ENCODE assay signal across 21 cellular contexts in genomic region chr3:46660003-46660402, GRCh38. TPM values are rescaled to one million over a fixed set of nuclear protein-coding genes. Genes with fewer than 3 reads are reported as not detected.
DNase-seq lines count a peak whose midpoint lies in the region; ATAC-seq lines count a peak whose summit lies in the region.
"Had no signal": no experiment of that assay in that cellular context is flagged by ENCODE, and none has a peak within 500 bp of the region (broad histone marks: within the 10 kb centered on the region; RNA-seq: fewer than 3 reads in every experiment).

No MANE protein-coding gene starts in this region.

- no peaks in the 10 kb centered on the region for H3K36me3 ChIP-seq in NT2/D1 (ENCODE audit: insufficient read depth, insufficient read length, low read length)
- H3K36me3 ChIP-seq: adrenal gland, vagina had no signal

- peaks cover 17% of the 10 kb centered on the region for H3K27me3 Mint-ChIP-seq in activated CD8-positive, alpha-beta memory T cell treated with anti-CD3 and anti-CD28 coated beads, Interleukin-2, amount 10 ng/mL, durations not matched to agents 7 days and 5 days
- H3K27me3 Mint-ChIP-seq: activated CD4-positive, alpha-beta T cell treated with anti-CD3 and anti-CD28 coated beads for 36 hours had no signal

- CTCF ChIA-PET in activated CD8-positive, alpha-beta memory T cell treated with anti-CD3 and anti-CD28 coated beads, Interleukin-2, amount 10 ng/mL, durations not matched to agents 7 days and 5 days (lab: Charles Lee): no interaction called here

- no peak for ATAC-seq in activated CD8-positive, alpha-beta memory T cell treated with anti-CD3 and anti-CD28 coated beads, Interleukin-2, amount 10 ng/mL, durations not matched to agents 7 days and 5 days
- ATAC-seq in activated naive CD4-positive, alpha-beta T cell treated with anti-CD3 and anti-CD28 coated beads, Interleukin-2, amount 50 U/mL, for 72 hours: no peak
- ATAC-seq: A549; activated CD4-positive, alpha-beta T cell treated with anti-CD3 and anti-CD28 coated beads for 36 hours; T-cell had no signal

- peak overlapping the region; percentile 72 for H3K9ac ChIP-seq in NT2/D1 (ENCODE audit: insufficient read length, low read depth)
- H3K9ac ChIP-seq: KMS-11 had no signal

- no peaks in the 10 kb centered on the region for H3K36me3 Mint-ChIP-seq in activated CD8-positive, alpha-beta memory T cell treated with anti-CD3 and anti-CD28 coated beads, Interleukin-2, amount 10 ng/mL, durations not matched to agents 7 days and 5 days
- H3K36me3 Mint-ChIP-seq in activated naive CD4-positive, alpha-beta T cell treated with anti-CD3 and anti-CD28 coated beads, Interleukin-2, amount 50 U/mL, for 72 hours: no peaks in the 10 kb centered on the region
- H3K36me3 Mint-ChIP-seq: T-cell had no signal

- H3K4me1 ChIP-seq in NT2/D1 (ENCODE audit: insufficient read depth, insufficient read length): peaks cover 27% of the 10 kb centered on the region
- H3K4me1 ChIP-seq: A549 had no signal

- H3K4me1 Mint-ChIP-seq in activated CD8-positive, alpha-beta memory T cell treated with anti-CD3 and anti-CD28 coated beads, Interleukin-2, amount 10 ng/mL, durations not matched to agents 7 days and 5 days: peaks cover 3% of the 10 kb centered on the region
- H3K4me1 Mint-ChIP-seq: activated CD4-positive, alpha-beta T cell treated with anti-CD3 and anti-CD28 coated beads for 36 hours had no signal

- peak; percentile 29 for DNase-seq in activated CD8-positive, alpha-beta memory T cell treated with anti-CD3 and anti-CD28 coated beads, Interleukin-2, amount 50 U/mL, for 48 hours
- no peak for DNase-seq in activated CD8-positive, alpha-beta memory T cell treated with anti-CD3 and anti-CD28 coated beads, Interleukin-2, amount 10 ng/mL, durations not matched to agents 7 days and 5 days
- DNase-seq in NT2/D1 (ENCODE audit: low read depth, low spot score): no peak
- peak; percentile 10 for DNase-seq in iPS-NIHi11 (ENCODE audit: low spot score)
- DNase-seq in stimulated activated CD8-positive, alpha-beta memory T cell treated with anti-CD3 and anti-CD28 coated beads, Interleukin-4, amount 100 ng/mL, for 48 hours: peak; percentile 15
- DNase-seq in activated naive CD4-positive, alpha-beta T cell treated with anti-CD3 and anti-CD28 coated beads, Interleukin-2, amount 50 U/mL, for 72 hours (ENCODE audit: low spot score in 2 of 2): no peak
- DNase-seq in activated naive CD4-positive, alpha-beta T cell treated with anti-CD3 and anti-CD28 coated beads, Interleukin-2, amount 50 U/mL, for 16 hours: no peak
- DNase-seq in NCI-H345 (lab: John Stamatoyannopoulos, UW): no peak
- DNase-seq: activated CD4-positive, alpha-beta T cell treated with anti-CD3 and anti-CD28 coated beads for 36 hours; cortex of kidney; GF-D8; NCI-H2029; T-cell had no signal

- H3K27ac Mint-ChIP-seq in activated CD8-positive, alpha-beta memory T cell treated with anti-CD3 and anti-CD28 coated beads, Interleukin-2, amount 10 ng/mL, durations not matched to agents 7 days and 5 days: no peak overlapping the region
- H3K27ac Mint-ChIP-seq in activated naive CD4-positive, alpha-beta T cell treated with anti-CD3 and anti-CD28 coated beads, Interleukin-2, amount 50 U/mL, for 72 hours: no peak overlapping the region
- H3K27ac Mint-ChIP-seq: activated CD4-positive, alpha-beta T cell treated with anti-CD3 and anti-CD28 coated beads for 36 hours; T-cell had no signal

- no peak overlapping the region for H3K4me3 ChIP-seq in NT2/D1 (ENCODE audit: insufficient read length, low read depth)
- H3K4me3 ChIP-seq: A549, adrenal gland, vagina had no signal

- H3K9me3 Mint-ChIP-seq in activated CD8-positive, alpha-beta memory T cell treated with anti-CD3 and anti-CD28 coated beads, Interleukin-2, amount 10 ng/mL, durations not matched to agents 7 days and 5 days (ENCODE audit: low read depth): no peaks in the 10 kb centered on the region
- no peaks in the 10 kb centered on the region for H3K9me3 Mint-ChIP-seq in activated naive CD4-positive, alpha-beta T cell treated with anti-CD3 and anti-CD28 coated beads, Interleukin-2, amount 50 U/mL, for 72 hours
- H3K9me3 Mint-ChIP-seq: T-cell had no signal

- H3K27me3 ChIP-seq in NT2/D1 (ENCODE audit: insufficient read depth, insufficient read length): no peaks in the 10 kb centered on the region
- H3K27me3 ChIP-seq: adrenal gland, vagina had no signal

- no peak overlapping the region for H3K4me3 Mint-ChIP-seq in activated CD8-positive, alpha-beta memory T cell treated with anti-CD3 and anti-CD28 coated beads, Interleukin-2, amount 10 ng/mL, durations not matched to agents 7 days and 5 days
- H3K4me3 Mint-ChIP-seq: activated CD4-positive, alpha-beta T cell treated with anti-CD3 and anti-CD28 coated beads for 36 hours; T-cell had no signal

- no peaks in the 10 kb centered on the region for H3K9me3 ChIP-seq in NT2/D1 (ENCODE audit: insufficient read depth, low read length)
- H3K9me3 ChIP-seq: A549, adrenal gland, vagina had no signal

RNA-seq across cellular contexts. Expression of gene ALS2CL, which starts 33.5 kb away (rescaled TPM):
- total RNA-seq in activated CD8-positive, alpha-beta memory T cell treated with anti-CD3 and anti-CD28 coated beads, Interleukin-2, amount 10 ng/mL, durations not matched to agents 7 days and 5 days: under 1 TPM; 0.09 to 0.58 TPM
- 1 to 10 TPM; 2.0 to 8.1 TPM for total RNA-seq in activated naive CD4-positive, alpha-beta T cell treated with anti-CD3 and anti-CD28 coated beads, Interleukin-2, amount 50 U/mL, for 72 hours

RNA-seq across cellular contexts. Expression of gene TMIE, which starts 41.2 kb away (rescaled TPM):
- not detected for total RNA-seq in activated CD8-positive, alpha-beta memory T cell treated with anti-CD3 and anti-CD28 coated beads, Interleukin-2, amount 10 ng/mL, durations not matched to agents 7 days and 5 days
- 1 to 10 TPM in 1 of 2 donors, under 1 TPM in 1; 0.84 to 1.0 TPM for total RNA-seq in activated naive CD4-positive, alpha-beta T cell treated with anti-CD3 and anti-CD28 coated beads, Interleukin-2, amount 50 U/mL, for 72 hours

RNA-seq across cellular contexts. Expression of gene FAM240A, which starts 47.7 kb away (rescaled TPM):
- total RNA-seq in activated CD8-positive, alpha-beta memory T cell treated with anti-CD3 and anti-CD28 coated beads, Interleukin-2, amount 10 ng/mL, durations not matched to agents 7 days and 5 days: not detected
- not detected for total RNA-seq in activated naive CD4-positive, alpha-beta T cell treated with anti-CD3 and anti-CD28 coated beads, Interleukin-2, amount 50 U/mL, for 72 hours
- total RNA-seq: activated CD4-positive, alpha-beta T cell treated with anti-CD3 and anti-CD28 coated beads for 36 hours; lung microvascular endothelial cell; myocyte; omental fat pad; Right ventricle myocardium inferior; T-cell; vagina had no signal

RNA-seq across cellular contexts. Expression of gene PRSS50, which starts 57.7 kb away (rescaled TPM):
- not detected for total RNA-seq in activated CD8-positive, alpha-beta memory T cell treated with anti-CD3 and anti-CD28 coated beads, Interleukin-2, amount 10 ng/mL, durations not matched to agents 7 days and 5 days
- total RNA-seq in activated naive CD4-positive, alpha-beta T cell treated with anti-CD3 and anti-CD28 coated beads, Interleukin-2, amount 50 U/mL, for 72 hours: not detected
- total RNA-seq: activated CD4-positive, alpha-beta T cell treated with anti-CD3 and anti-CD28 coated beads for 36 hours; lung microvascular endothelial cell; T-cell; vagina had no signal

Comparison
In these comparisons a context has a peak if more than half of its experiments do, and no peak if none do; other contexts are left out.
1. DNase-seq: peak in activated CD8-positive, alpha-beta memory T cell treated with anti-CD3 and anti-CD28 coated beads, Interleukin-2, amount 50 U/mL, for 48 hours (single experiment), iPS-NIHi11 (single experiment) and stimulated activated CD8-positive, alpha-beta memory T cell treated with anti-CD3 and anti-CD28 coated beads, Interleukin-4, amount 100 ng/mL, for 48 hours (single experiment); none in activated CD8-positive, alpha-beta memory T cell treated with anti-CD3 and anti-CD28 coated beads, Interleukin-2, amount 10 ng/mL, durations not matched to agents 7 days and 5 days (single experiment), NT2/D1 (single experiment), activated naive CD4-positive, alpha-beta T cell treated with anti-CD3 and anti-CD28 coated beads, Interleukin-2, amount 50 U/mL, for 72 hours (0 of 2), activated naive CD4-positive, alpha-beta T cell treated with anti-CD3 and anti-CD28 coated beads, Interleukin-2, amount 50 U/mL, for 16 hours (single experiment) and NCI-H345 (single experiment).